Comparison of ENCODE assay signal across 2 cellular contexts in the genomic region with DNA sequence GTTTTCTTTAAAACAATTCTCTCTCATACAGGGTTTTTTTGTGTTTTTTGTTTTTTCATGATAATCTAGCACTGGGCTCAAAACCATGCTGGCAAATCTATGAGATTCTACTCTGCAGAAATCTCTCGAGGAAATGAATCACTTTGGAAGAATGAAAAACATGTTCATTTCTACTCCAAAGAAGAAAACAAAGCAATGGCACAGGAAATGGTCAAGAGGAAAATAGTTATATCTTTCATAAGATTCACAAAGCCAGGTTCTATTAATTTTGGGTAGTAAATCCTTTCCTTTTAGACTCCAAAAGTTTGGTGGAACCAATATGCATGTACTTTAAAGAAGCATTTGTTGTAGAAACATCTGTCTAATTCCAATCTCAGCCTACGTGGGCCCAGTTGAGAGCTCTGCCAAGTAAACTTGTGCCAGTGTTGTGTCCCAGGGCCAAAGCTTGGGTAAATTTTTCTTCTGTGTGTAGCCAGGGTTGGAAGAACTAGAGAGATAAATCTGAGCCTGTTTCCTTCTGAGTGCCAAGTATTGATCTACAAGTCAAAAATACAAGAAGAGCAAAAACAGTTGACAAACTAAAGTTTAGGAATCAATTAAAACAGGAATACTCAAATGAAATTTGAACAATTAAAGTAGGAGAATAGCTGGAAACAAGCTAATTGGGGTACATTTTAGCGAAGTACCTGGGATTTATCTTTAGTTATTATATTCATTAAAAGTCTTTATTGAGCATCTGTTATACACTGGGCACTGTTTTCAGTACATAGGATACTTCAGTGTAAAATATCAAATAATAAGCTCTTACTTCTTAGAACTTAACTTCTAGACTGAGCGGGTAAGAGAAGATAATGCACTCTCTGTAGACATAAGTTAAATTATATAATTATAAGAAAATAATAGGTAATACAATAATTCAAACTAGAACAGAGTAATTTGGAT.
TF ChIP-seq lines count a peak whose summit lies in the region.

No MANE protein-coding gene starts in this region.

TF ChIP-seq in liver, 16 proteins besides CTCF, POLR2A, EP300 and RAD21 (continued from another document):
- TF ChIP-seq, protein P1, sequence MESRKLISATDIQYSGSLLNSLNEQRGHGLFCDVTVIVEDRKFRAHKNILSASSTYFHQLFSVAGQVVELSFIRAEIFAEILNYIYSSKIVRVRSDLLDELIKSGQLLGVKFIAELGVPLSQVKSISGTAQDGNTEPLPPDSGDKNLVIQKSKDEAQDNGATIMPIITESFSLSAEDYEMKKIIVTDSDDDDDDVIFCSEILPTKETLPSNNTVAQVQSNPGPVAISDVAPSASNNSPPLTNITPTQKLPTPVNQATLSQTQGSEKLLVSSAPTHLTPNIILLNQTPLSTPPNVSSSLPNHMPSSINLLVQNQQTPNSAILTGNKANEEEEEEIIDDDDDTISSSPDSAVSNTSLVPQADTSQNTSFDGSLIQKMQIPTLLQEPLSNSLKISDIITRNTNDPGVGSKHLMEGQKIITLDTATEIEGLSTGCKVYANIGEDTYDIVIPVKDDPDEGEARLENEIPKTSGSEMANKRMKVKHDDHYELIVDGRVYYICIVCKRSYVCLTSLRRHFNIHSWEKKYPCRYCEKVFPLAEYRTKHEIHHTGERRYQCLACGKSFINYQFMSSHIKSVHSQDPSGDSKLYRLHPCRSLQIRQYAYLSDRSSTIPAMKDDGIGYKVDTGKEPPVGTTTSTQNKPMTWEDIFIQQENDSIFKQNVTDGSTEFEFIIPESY (IDR thresholded peaks at IDR 0.05), result peak; percentile 68
- peak; percentile 56 to 79 for TF ChIP-seq HNF4A (conservative IDR thresholded peaks at IDR 0.05)
- TF ChIP-seq YY1 (IDR thresholded peaks at IDR 0.05), result peak; percentile 45
- TF ChIP-seq TAF1 (conservative IDR thresholded peaks at IDR 0.05), result no peak
- TF ChIP-seq FOXA2 (IDR thresholded peaks at IDR 0.05), result no peak
- TF ChIP-seq HNF4G (IDR thresholded peaks at IDR 0.05), result no peak
- TF ChIP-seq FOXA1 (IDR thresholded peaks at IDR 0.05), result no peak
- no peak for TF ChIP-seq JUND (IDR thresholded peaks at IDR 0.05)
- TF ChIP-seq, protein P2, sequence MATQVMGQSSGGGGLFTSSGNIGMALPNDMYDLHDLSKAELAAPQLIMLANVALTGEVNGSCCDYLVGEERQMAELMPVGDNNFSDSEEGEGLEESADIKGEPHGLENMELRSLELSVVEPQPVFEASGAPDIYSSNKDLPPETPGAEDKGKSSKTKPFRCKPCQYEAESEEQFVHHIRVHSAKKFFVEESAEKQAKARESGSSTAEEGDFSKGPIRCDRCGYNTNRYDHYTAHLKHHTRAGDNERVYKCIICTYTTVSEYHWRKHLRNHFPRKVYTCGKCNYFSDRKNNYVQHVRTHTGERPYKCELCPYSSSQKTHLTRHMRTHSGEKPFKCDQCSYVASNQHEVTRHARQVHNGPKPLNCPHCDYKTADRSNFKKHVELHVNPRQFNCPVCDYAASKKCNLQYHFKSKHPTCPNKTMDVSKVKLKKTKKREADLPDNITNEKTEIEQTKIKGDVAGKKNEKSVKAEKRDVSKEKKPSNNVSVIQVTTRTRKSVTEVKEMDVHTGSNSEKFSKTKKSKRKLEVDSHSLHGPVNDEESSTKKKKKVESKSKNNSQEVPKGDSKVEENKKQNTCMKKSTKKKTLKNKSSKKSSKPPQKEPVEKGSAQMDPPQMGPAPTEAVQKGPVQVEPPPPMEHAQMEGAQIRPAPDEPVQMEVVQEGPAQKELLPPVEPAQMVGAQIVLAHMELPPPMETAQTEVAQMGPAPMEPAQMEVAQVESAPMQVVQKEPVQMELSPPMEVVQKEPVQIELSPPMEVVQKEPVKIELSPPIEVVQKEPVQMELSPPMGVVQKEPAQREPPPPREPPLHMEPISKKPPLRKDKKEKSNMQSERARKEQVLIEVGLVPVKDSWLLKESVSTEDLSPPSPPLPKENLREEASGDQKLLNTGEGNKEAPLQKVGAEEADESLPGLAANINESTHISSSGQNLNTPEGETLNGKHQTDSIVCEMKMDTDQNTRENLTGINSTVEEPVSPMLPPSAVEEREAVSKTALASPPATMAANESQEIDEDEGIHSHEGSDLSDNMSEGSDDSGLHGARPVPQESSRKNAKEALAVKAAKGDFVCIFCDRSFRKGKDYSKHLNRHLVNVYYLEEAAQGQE (IDR thresholded peaks at IDR 0.05), result peak; percentile 47
- no peak for TF ChIP-seq ATF3 (IDR thresholded peaks at IDR 0.05)
- peak in 1 of 2 donors; percentile 30 for TF ChIP-seq EGR1 (IDR thresholded peaks at IDR 0.05; ENCODE audit: low read depth in 2 of 2)

TF ChIP-seq in HepG2, 621 proteins besides CTCF, POLR2A, EP300 and RAD21 (continues in another document):
- TF ChIP-seq SNAPC4 (CRISPR knock-in tag; IDR thresholded peaks at IDR 0.05) (no peak), ZBED4 (CRISPR knock-in tag; IDR thresholded peaks at IDR 0.05; ENCODE audit: borderline replicate concordance) (no peak), SNAPC2 (CRISPR knock-in tag; IDR thresholded peaks at IDR 0.05) (no peak), ZNF619 (CRISPR knock-in tag; IDR thresholded peaks at IDR 0.05) (no peak), ZUFSP (CRISPR knock-in tag; IDR thresholded peaks at IDR 0.05; ENCODE audit: borderline replicate concordance) (no peak), BHLHE40 (IDR thresholded peaks at IDR 0.05; ENCODE audit: low read length) (no peak), GLMP (CRISPR knock-in tag; IDR thresholded peaks at IDR 0.05; ENCODE audit: borderline replicate concordance) (no peak), GPN1 (CRISPR knock-in tag; IDR thresholded peaks at IDR 0.05; ENCODE audit: borderline replicate concordance) (no peak), ZNF781 (CRISPR knock-in tag; IDR thresholded peaks at IDR 0.05; ENCODE audit: borderline replicate concordance, not compliant biosample characterization) (no peak), ZFP82 (CRISPR knock-in tag; IDR thresholded peaks at IDR 0.05; ENCODE audit: borderline replicate concordance) (no peak), SP1 (IDR thresholded peaks at IDR 0.05) (no peak), SP1 (CRISPR knock-in tag; IDR thresholded peaks at IDR 0.05) (no peak), ADNP (CRISPR knock-in tag; IDR thresholded peaks at IDR 0.05) (no peak), SATB2 (CRISPR knock-in tag; IDR thresholded peaks at IDR 0.05) (no peak), ZBTB10 (CRISPR knock-in tag; IDR thresholded peaks at IDR 0.05; ENCODE audit: borderline replicate concordance) (no peak)
